Comparison of ENCODE assay signal across 21 cellular contexts in the genomic region with DNA sequence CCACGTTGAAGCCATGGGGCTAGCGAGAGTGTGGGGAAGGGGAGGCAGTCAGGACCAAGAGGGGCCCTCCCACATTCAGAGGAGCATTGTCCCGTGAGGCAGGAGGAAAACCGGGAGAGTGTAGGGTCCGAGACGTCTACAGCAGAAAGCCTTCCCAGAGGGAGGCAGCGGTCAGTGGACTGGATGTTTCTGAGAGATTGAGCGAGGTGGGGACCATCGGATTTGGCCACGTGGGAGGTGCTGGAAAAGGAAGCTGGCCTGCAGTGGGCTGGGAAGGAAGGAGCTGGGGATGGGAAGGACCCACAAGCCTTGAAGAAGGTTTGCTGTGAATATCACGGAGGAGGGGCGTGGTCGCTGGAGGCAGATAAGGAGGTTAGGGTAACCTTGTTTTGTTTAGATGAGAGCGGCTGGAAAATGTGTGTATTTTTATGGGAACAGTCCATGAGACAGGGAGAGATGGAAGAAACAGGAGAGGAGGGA. TPM values are rescaled to one million over a fixed set of nuclear protein-coding genes. Genes with fewer than 3 reads are reported as not detected.
DNase-seq lines count a peak whose midpoint lies in the region; ATAC-seq and TF ChIP-seq lines count a peak whose summit lies in the region.
"Had no signal": no experiment of that assay in that cellular context is flagged by ENCODE, and none has a peak within 500 bp of the region (broad histone marks: within the 10 kb centered on the region; RNA-seq: fewer than 3 reads in every experiment).

No MANE protein-coding gene starts in this region.

- H3K36me3 Mint-ChIP-seq in MCF 10A (ENCODE audit: insufficient read depth, unreplicated experiment), result no peaks in the 10 kb centered on the region
- H3K36me3 Mint-ChIP-seq in chondrocyte (ENCODE audit: low read depth), result no peaks in the 10 kb centered on the region
- H3K36me3 Mint-ChIP-seq: activated naive CD8-positive, alpha-beta T cell treated with anti-CD3 and anti-CD28 coated beads, Interleukin-2, amount 10 ng/mL, durations not matched to agents 7 days and 5 days had no signal

- ATAC-seq in GM21717 (IDR thresholded peaks at IDR 0.05; ENCODE audit: unreplicated experiment), result no peak
- ATAC-seq: gastroesophageal sphincter had no signal

- H3K79me2 ChIP-seq in mammary epithelial cell (ENCODE audit: insufficient read depth, low read length) (no peaks in the 10 kb centered on the region), smooth muscle cell (ENCODE audit: low read depth) (no peaks in the 10 kb centered on the region)

- H3K27me3 ChIP-seq in mammary epithelial cell (ENCODE audit: insufficient read depth, low read length) (no peaks in the 10 kb centered on the region), smooth muscle cell (ENCODE audit: low read depth) (no peaks in the 10 kb centered on the region)
- H3K27me3 ChIP-seq: breast epithelium, SJCRH30, uterus had no signal

- CTCF ChIA-PET in MCF 10A (lab: Yijun Ruan, JAX), result interaction anchor here (1.1 to 1.3 kb wide), 3 partner anchors 24 to 39 kb away, joined by 3 to 8 read pairs (median 5); no protein-coding TSS in a partner anchor
- CTCF ChIA-PET in mammary epithelial cell (lab: Charles Lee; ENCODE audit: low non-redundant PET), result no interaction called here

- H3K4me3 ChIP-seq in mammary epithelial cell (replicated peaks in 1 of 3; ENCODE audit: insufficient read depth in 1 of 3, low read depth in 2 of 3, low read length in 3 of 3), result no peak overlapping the region
- no peak overlapping the region for H3K4me3 ChIP-seq in smooth muscle cell
- H3K4me3 ChIP-seq: breast epithelium, gastroesophageal sphincter, sigmoid colon, SJCRH30, uterus had no signal

- intact Hi-C loops in MCF 10A (cut with micrococcal nuclease) (no loop called here), mammary epithelial cell (cut with micrococcal nuclease) (no loop called here)

- H3K9me3 Mint-ChIP-seq in MCF 10A (ENCODE audit: unreplicated experiment) (no peaks in the 10 kb centered on the region), chondrocyte (ENCODE audit: low read depth) (peaks cover 2% of the 10 kb centered on the region)
- H3K9me3 Mint-ChIP-seq: activated naive CD8-positive, alpha-beta T cell treated with anti-CD3 and anti-CD28 coated beads, Interleukin-2, amount 10 ng/mL, durations not matched to agents 7 days and 5 days; dendritic cell treated with granulocyte-macrophage colony-stimulating factor and Interleukin-4, amounts not matched to agents 40 ng/mL and 50 ng/mL, for 4 days had no signal

- H3K27ac ChIP-seq in mammary epithelial cell (ENCODE audit: insufficient read depth, low read depth, low read length), result no peak overlapping the region
- peak overlapping the region; percentile 73 for H3K27ac ChIP-seq in smooth muscle cell (ENCODE audit: low read depth)
- H3K27ac ChIP-seq: breast epithelium, gastroesophageal sphincter, sigmoid colon, SJCRH30, uterus had no signal

- no peak for DNase-seq in MCF 10A (ENCODE audit: unreplicated experiment)
- DNase-seq in mammary epithelial cell, result no peak
- peak; percentile 73 for DNase-seq in M059J (ENCODE audit: low read depth)
- DNase-seq in chondrocyte (ENCODE audit: low spot score), result no peak
- no peak for DNase-seq in smooth muscle cell (lab: John Stamatoyannopoulos, UW; ENCODE audit: unreplicated experiment)
- no peak for DNase-seq in HuH-7 (ENCODE audit: low spot score)
- no peak for DNase-seq in stimulated activated naive CD4-positive, alpha-beta T cell (lab: John Stamatoyannopoulos, UW)
- DNase-seq: activated CD4-positive, alpha-beta T cell treated with anti-CD3 and anti-CD28 coated beads for 48 hours; activated naive CD8-positive, alpha-beta T cell treated with anti-CD3 and anti-CD28 coated beads, Interleukin-2, amount 10 ng/mL, durations not matched to agents 7 days and 5 days; activated T-cell treated with anti-CD3 and anti-CD28 coated beads, Interleukin-2, amount 50 U/mL, for 1 hour; left cardiac atrium; NCI-H526; nucleus accumbens; sigmoid colon; SJCRH30; stimulated activated CD4-positive, alpha-beta T cell treated with anti-CD3 and anti-CD28 coated beads, Interleukin-1b, Interleukin-23, amount 100 ng/mL, for 48 hours; uterus had no signal

- H3K4me1 Mint-ChIP-seq in MCF 10A (ENCODE audit: insufficient read depth, unreplicated experiment), result peaks cover 40% of the 10 kb centered on the region
- peaks cover 34% of the 10 kb centered on the region for H3K4me1 Mint-ChIP-seq in chondrocyte (ENCODE audit: low read depth)

- H2AFZ ChIP-seq in mammary epithelial cell (ENCODE audit: low read depth, low read length), result no peak overlapping the region
- H2AFZ ChIP-seq in smooth muscle cell (ENCODE audit: low read depth), result peak overlapping the region; percentile 45

- H3K4me3 Mint-ChIP-seq in MCF 10A (ENCODE audit: unreplicated experiment) (peak overlapping the region; percentile 7), chondrocyte (ENCODE audit: unreplicated experiment) (no peak overlapping the region)
- H3K4me3 Mint-ChIP-seq: activated naive CD8-positive, alpha-beta T cell treated with anti-CD3 and anti-CD28 coated beads, Interleukin-2, amount 10 ng/mL, durations not matched to agents 7 days and 5 days; dendritic cell treated with granulocyte-macrophage colony-stimulating factor and Interleukin-4, amounts not matched to agents 40 ng/mL and 50 ng/mL, for 4 days had no signal

- H3K36me3 ChIP-seq in mammary epithelial cell (ENCODE audit: insufficient read depth, low read length) (no peaks in the 10 kb centered on the region), smooth muscle cell (ENCODE audit: low read depth) (no peaks in the 10 kb centered on the region)
- H3K36me3 ChIP-seq: breast epithelium, gastroesophageal sphincter, sigmoid colon, SJCRH30, uterus had no signal

- peak overlapping the region; percentile 20 for H3K27ac Mint-ChIP-seq in MCF 10A (ENCODE audit: low read depth, unreplicated experiment)
- H3K27ac Mint-ChIP-seq in chondrocyte (ENCODE audit: unreplicated experiment), result peak overlapping the region; percentile 24
- H3K27ac Mint-ChIP-seq: activated naive CD8-positive, alpha-beta T cell treated with anti-CD3 and anti-CD28 coated beads, Interleukin-2, amount 10 ng/mL, durations not matched to agents 7 days and 5 days; dendritic cell treated with granulocyte-macrophage colony-stimulating factor and Interleukin-4, amounts not matched to agents 40 ng/mL and 50 ng/mL, for 4 days had no signal

- peaks cover 37% of the 10 kb centered on the region for H3K4me1 ChIP-seq in mammary epithelial cell (ENCODE audit: insufficient read depth, low read length)
- peaks cover 3% of the 10 kb centered on the region for H3K4me1 ChIP-seq in smooth muscle cell (ENCODE audit: low read depth)
- H3K4me1 ChIP-seq: breast epithelium, gastroesophageal sphincter, sigmoid colon, uterus had no signal

- TF ChIP-seq CTCF in MCF 10A (IDR thresholded peaks at IDR 0.05; ENCODE audit: unreplicated experiment) (no peak), mammary epithelial cell (conservative IDR thresholded peaks at IDR 0.05 in 1 of 2, IDR thresholded peaks at IDR 0.05 in 1 of 2; ENCODE audit: extremely low read depth in 1 of 2, insufficient read depth in 1 of 2, low read depth in 1 of 2, low read length in 2 of 2) (no peak), chondrocyte (IDR thresholded peaks at IDR 0.05) (no peak), smooth muscle cell (IDR thresholded peaks at IDR 0.05; ENCODE audit: borderline replicate concordance, insufficient read depth, poor library complexity, severe bottlenecking) (no peak)

- H3K9me3 ChIP-seq in mammary epithelial cell (replicated peaks; ENCODE audit: insufficient read depth, low read length) (no peaks in the 10 kb centered on the region), smooth muscle cell (replicated peaks; ENCODE audit: low read depth) (no peaks in the 10 kb centered on the region)
- H3K9me3 ChIP-seq: breast epithelium, gastroesophageal sphincter, sigmoid colon, SJCRH30, uterus had no signal

- H4K20me1 ChIP-seq in mammary epithelial cell (ENCODE audit: insufficient read depth, low read length), result no peaks in the 10 kb centered on the region
- H4K20me1 ChIP-seq in smooth muscle cell (ENCODE audit: low read depth), result no peaks in the 10 kb centered on the region

- H3K27me3 Mint-ChIP-seq in MCF 10A (ENCODE audit: insufficient read depth, unreplicated experiment), result no peaks in the 10 kb centered on the region
- no peaks in the 10 kb centered on the region for H3K27me3 Mint-ChIP-seq in chondrocyte (ENCODE audit: low read depth)

- H3K4me2 ChIP-seq in mammary epithelial cell (ENCODE audit: insufficient read depth, low read depth, low read length) (no peak overlapping the region), smooth muscle cell (no peak overlapping the region)

- peaks cover 6% of the 10 kb centered on the region for H3F3A ChIP-seq in smooth muscle cell (ENCODE audit: low read depth)

- in situ Hi-C loops in mammary epithelial cell (cut with MboI; ENCODE audit: low sequenced_read_pairs in 2 of 2), result no loop called here

- WGBS in mammary epithelial cell (ENCODE audit: low coverage, missing lambda C conversion rate), result 98% methylated on average over 11 of the region's 14 CpGs
- WGBS in smooth muscle cell (ENCODE audit: low lambda C conversion rate), result 75% methylated on average over 14 of the region's 14 CpGs

- BruUV-seq in MCF 10A (replicated peaks; lab: Mats Ljungman, UMichigan) (no TSS peak), mammary epithelial cell (replicated peaks; lab: Mats Ljungman, UMichigan) (no TSS peak)

- H3K9ac ChIP-seq in mammary epithelial cell (ENCODE audit: insufficient read depth, low read length) (no peak overlapping the region), smooth muscle cell (ENCODE audit: low read depth) (no peak overlapping the region)

- POLR2A ChIA-PET in MCF 10A (lab: Yijun Ruan, JAX), result interaction anchor here (0.7 to 2.0 kb wide), 5 partner anchors 9 to 354 kb away, joined by 4 to 16 read pairs (median 6); no protein-coding TSS in a partner anchor

- dilution Hi-C loops in mammary epithelial cell (cut with HindIII; ENCODE audit: low sequenced_read_pairs), result no loop called here

RNA-seq across cellular contexts. Expression of gene SMOX, which starts 14.2 kb away (rescaled TPM):
- total RNA-seq in MCF 10A (2022) (42.3 and 48.6 TPM in 2 replicates), mammary epithelial cell (10 to 100 TPM in 1 of 2 donors, 1 to 10 TPM in 1; 6.5 to 16.4 TPM), chondrocyte (5.9 to 17.2 TPM (median 16.2 TPM) in 3 replicates), smooth muscle cell (11.5 and 18.2 TPM in 2 replicates)
- polyA plus RNA-seq in mammary epithelial cell (5.4 TPM), smooth muscle cell (30.6 and 36.1 TPM in 2 replicates)
- 6.7 TPM for polyA minus RNA-seq in mammary epithelial cell
- total RNA-seq in M059J (2014; rRNA removed; shearing (Covaris generic)), result 56.5 and 67.0 TPM in 2 replicates
